In the genomic region with DNA sequence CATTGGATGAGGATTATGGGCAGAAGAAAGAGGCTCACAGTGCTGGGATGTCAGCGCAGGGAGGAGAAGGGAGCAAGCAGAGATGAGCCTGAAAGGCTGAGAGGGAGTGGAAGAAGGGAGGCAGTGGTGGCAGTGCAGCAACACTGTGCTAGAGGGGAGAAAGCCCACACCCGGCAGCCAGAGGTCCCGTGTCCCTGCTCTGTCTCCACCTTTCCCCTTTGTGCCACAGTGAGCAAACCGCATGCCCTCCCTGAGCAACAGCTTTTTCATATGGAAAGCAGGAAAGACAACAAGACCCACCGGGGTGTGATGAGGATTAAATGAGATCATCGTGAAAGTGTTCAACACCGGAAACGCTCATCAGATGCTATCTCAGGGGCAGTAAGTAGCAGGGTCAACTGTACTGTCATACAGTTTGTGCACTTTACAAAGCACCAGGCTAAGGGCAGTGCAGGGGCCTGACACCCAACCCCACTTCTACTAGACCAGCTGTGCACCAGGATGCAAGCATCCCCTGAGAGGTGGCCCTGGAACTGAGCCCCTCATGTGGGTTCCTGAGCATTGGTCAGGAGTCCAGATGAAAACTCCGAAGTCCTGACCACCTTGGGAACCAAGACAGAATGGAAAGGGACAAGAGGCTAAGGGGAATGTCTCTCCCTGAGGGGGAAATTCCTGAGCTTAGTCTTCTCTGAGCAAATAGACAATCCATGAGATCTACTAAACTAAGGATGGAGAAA, we compare ENCODE assay signal across 9 cellular contexts. TPM values are rescaled to one million over a fixed set of nuclear protein-coding genes. Genes with fewer than 3 reads are reported as not detected.
A peak's percentile ranks its signal among the peaks of the same experiment; 100 is the strongest.
DNase-seq lines count a peak whose midpoint lies in the region; ATAC-seq and TF ChIP-seq lines count a peak whose summit lies in the region.
"Had no signal": no experiment of that assay in that cellular context is flagged by ENCODE, and none has a peak within 500 bp of the region (broad histone marks: within the 10 kb centered on the region; RNA-seq: fewer than 3 reads in every experiment).

No MANE protein-coding gene starts in this region.

- ATAC-seq in HG03354 (IDR thresholded peaks at IDR 0.05; ENCODE audit: poor library complexity, severe bottlenecking, unreplicated experiment): peak; percentile 71
- ATAC-seq in activated T-helper 17 cell treated with anti-CD3 and anti-CD28 coated beads, Interleukin-2, amount 50 U/mL, for 72 hours (replicated peaks): peak; percentile 73
- peak; percentile 12 for ATAC-seq in left lobe of liver

- peak overlapping the region; percentile 27 for H3K4me3 Mint-ChIP-seq in activated T-helper 17 cell treated with anti-CD3 and anti-CD28 coated beads, Interleukin-2, amount 50 U/mL, for 72 hours

- CTCF ChIA-PET in HEK293T (lab: Yijun Ruan, JAX): interaction anchor here (0.5 to 5.9 kb wide), 22 partner anchors 7 to 302 kb away, joined by 3 to 45 read pairs (median 4); a partner anchor contains a TSS

- peak; percentile 73 for DNase-seq in Daoy (ENCODE audit: low read depth)
- DNase-seq in left lobe of liver (ENCODE audit: low spot score): no peak
- DNase-seq in NCI-H1092 treated with DMSO at 0.1 percent for 48 hours (lab: John Stamatoyannopoulos, UW): no peak
- no peak for DNase-seq in NCI-H187 treated with DMSO at 0.1 percent for 48 hours (lab: John Stamatoyannopoulos, UW)
- DNase-seq in HEK293T (ENCODE audit: extremely low spot score): no peak
- no peak for DNase-seq in NCI-H1694 treated with DMSO at 0.1 percent for 48 hours (lab: John Stamatoyannopoulos, UW)

- peak overlapping the region; percentile 23 for H3K27ac Mint-ChIP-seq in activated T-helper 17 cell treated with anti-CD3 and anti-CD28 coated beads, Interleukin-2, amount 50 U/mL, for 72 hours

- peaks cover 5% of the 10 kb centered on the region for H3K4me1 Mint-ChIP-seq in activated T-helper 17 cell treated with anti-CD3 and anti-CD28 coated beads, Interleukin-2, amount 50 U/mL, for 72 hours

- H3K27me3 Mint-ChIP-seq in activated T-helper 17 cell treated with anti-CD3 and anti-CD28 coated beads, Interleukin-2, amount 50 U/mL, for 72 hours: no peaks in the 10 kb centered on the region

- H3K36me3 Mint-ChIP-seq in activated T-helper 17 cell treated with anti-CD3 and anti-CD28 coated beads, Interleukin-2, amount 50 U/mL, for 72 hours (ENCODE audit: low read depth): no peaks in the 10 kb centered on the region

- POLR2A ChIA-PET in HEK293T (lab: Yijun Ruan, JAX): interaction anchor here (1.0 to 1.5 kb wide), 2 partner anchors 13 to 28 kb away, joined by 3 to 5 read pairs; no protein-coding TSS in a partner anchor

- no peaks in the 10 kb centered on the region for H3K9me3 Mint-ChIP-seq in activated T-helper 17 cell treated with anti-CD3 and anti-CD28 coated beads, Interleukin-2, amount 50 U/mL, for 72 hours

TF ChIP-seq in HEK293T, 16 proteins besides CTCF, POLR2A, EP300 and RAD21:
- TF ChIP-seq SUZ12 (IDR thresholded peaks at IDR 0.05): no peak
- TF ChIP-seq ZNF384 (IDR thresholded peaks at IDR 0.05): no peak
- TF ChIP-seq LEF1 (IDR thresholded peaks at IDR 0.05; ENCODE audit: borderline replicate concordance): no peak
- no peak for TF ChIP-seq NFRKB (IDR thresholded peaks at IDR 0.05)
- TF ChIP-seq, protein P1, sequence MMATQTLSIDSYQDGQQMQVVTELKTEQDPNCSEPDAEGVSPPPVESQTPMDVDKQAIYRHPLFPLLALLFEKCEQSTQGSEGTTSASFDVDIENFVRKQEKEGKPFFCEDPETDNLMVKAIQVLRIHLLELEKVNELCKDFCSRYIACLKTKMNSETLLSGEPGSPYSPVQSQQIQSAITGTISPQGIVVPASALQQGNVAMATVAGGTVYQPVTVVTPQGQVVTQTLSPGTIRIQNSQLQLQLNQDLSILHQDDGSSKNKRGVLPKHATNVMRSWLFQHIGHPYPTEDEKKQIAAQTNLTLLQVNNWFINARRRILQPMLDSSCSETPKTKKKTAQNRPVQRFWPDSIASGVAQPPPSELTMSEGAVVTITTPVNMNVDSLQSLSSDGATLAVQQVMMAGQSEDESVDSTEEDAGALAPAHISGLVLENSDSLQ (IDR thresholded peaks at IDR 0.05): no peak
- no peak for TF ChIP-seq CTBP1 (IDR thresholded peaks at IDR 0.05; ENCODE audit: borderline replicate concordance)

RNA-seq across cellular contexts. Expression of a gene that starts 9.1 kb away (rescaled TPM):
- not detected in 2 replicates for total RNA-seq in Daoy (2014; rRNA removed; shearing (Covaris generic))
- 1 to 10 TPM; 1.0 to 1.1 TPM for total RNA-seq in activated T-helper 17 cell treated with anti-CD3 and anti-CD28 coated beads, Interleukin-2, amount 50 U/mL, for 72 hours
- 0.10 TPM for total RNA-seq in left lobe of liver
- total RNA-seq: fibroblast of lung had no signal

RNA-seq across cellular contexts. Expression of a gene that starts 24.4 kb away (rescaled TPM):
- 1.9 and 2.0 TPM in 2 replicates for total RNA-seq in Daoy (2014; rRNA removed; shearing (Covaris generic))
- not detected for total RNA-seq in activated T-helper 17 cell treated with anti-CD3 and anti-CD28 coated beads, Interleukin-2, amount 50 U/mL, for 72 hours
- total RNA-seq in left lobe of liver: 0.20 TPM
- total RNA-seq: fibroblast of lung had no signal

RNA-seq across cellular contexts. Expression of a gene that starts 32.8 kb away (rescaled TPM):
- 35.0 and 52.0 TPM in 2 replicates for total RNA-seq in Daoy (2014; rRNA removed; shearing (Covaris generic))
- total RNA-seq in activated T-helper 17 cell treated with anti-CD3 and anti-CD28 coated beads, Interleukin-2, amount 50 U/mL, for 72 hours: 10 to 100 TPM; 58.7 to 67.4 TPM
- 32.1 TPM for total RNA-seq in left lobe of liver

RNA-seq across cellular contexts. Expression of a gene that starts 32.9 kb away (rescaled TPM):
- 137 and 168 TPM in 2 replicates for total RNA-seq in Daoy (2014; rRNA removed; shearing (Covaris generic))
- total RNA-seq in activated T-helper 17 cell treated with anti-CD3 and anti-CD28 coated beads, Interleukin-2, amount 50 U/mL, for 72 hours: 100 to 1,000 TPM; 136 to 178 TPM
- total RNA-seq in left lobe of liver: 94.8 TPM

Comparison
In these comparisons a context has a peak if more than half of its experiments do, and no peak if none do; other contexts are left out.
1. ATAC-seq: peak in every context shown above with its lines; median percentile 73 in activated T-helper 17 cell treated with anti-CD3 and anti-CD28 coated beads, Interleukin-2, amount 50 U/mL, for 72 hours; 71 in HG03354; 12 in left lobe of liver.